In genomic region chr13:46052314-46053161, GRCh38 we compare ENCODE assay signal across 8 cellular contexts. TPM values are rescaled to one million over a fixed set of nuclear protein-coding genes. Genes with fewer than 3 reads are reported as not detected.
DNase-seq lines count a peak whose midpoint lies in the region; ATAC-seq and TF ChIP-seq lines count a peak whose summit lies in the region.

Gene ZC3H13, minus strand, starts transcription at chr13:46052746. Its CDS starts 7,239 bp downstream, at chr13:46045507.

- POLR2A ChIA-PET in WTC11 (lab: Charles Lee): no interaction called here

- CTCF ChIA-PET in WTC11 (lab: Charles Lee): interaction anchor here (0.5 to 1.0 kb wide), 4 partner anchors 22 to 236 kb away, joined by 3 to 4 read pairs (median 4); no protein-coding TSS in a partner anchor

- H3K36me3 Mint-ChIP-seq in WTC11 (no peaks in the 10 kb centered on the region; the same call in 1 of the 2 replicates), immature natural killer cell (no peaks in the 10 kb centered on the region)

- H3K27ac Mint-ChIP-seq in WTC11 (peak within 1 kb of the TSS; percentile 97), immature natural killer cell (peak within 1 kb of the TSS; percentile 96 to 98 (median 98))

- H3K4me3 Mint-ChIP-seq in WTC11: peak within 1 kb of the TSS; percentile 90
- peak within 1 kb of the TSS; percentile 93 to 99 (median 95) for H3K4me3 Mint-ChIP-seq in immature natural killer cell

- H3K4me3 ChIP-seq in AG09309 (ENCODE audit: control insufficient read depth, low read depth, low read length): peak within 1 kb of the TSS; percentile 89
- H3K4me3 ChIP-seq in cardiac fibroblast (replicated peaks in 1 of 2; ENCODE audit: low read depth in 2 of 2, low read length in 2 of 2): peak within 1 kb of the TSS; percentile 79 to 85

- ATAC-seq in GM18909 (IDR thresholded peaks at IDR 0.05; ENCODE audit: poor library complexity, unreplicated experiment): peak; percentile 99
- peak; percentile 100 for ATAC-seq in HG03175 (IDR thresholded peaks at IDR 0.05; ENCODE audit: unreplicated experiment)
- peak; percentile 99 for ATAC-seq in WTC11

- DNase-seq in AG09309 (ENCODE audit: low read depth) (peak; percentile 79), NCI-H226 (peak; percentile 94), WTC11 (ENCODE audit: low spot score) (peak; percentile 92), cardiac fibroblast (ENCODE audit: low read depth in 2 of 2) (peak; percentile 95 to 97), immature natural killer cell (peak; percentile 92), smooth muscle cell of the brain vasculature (ENCODE audit: low read depth, low spot score) (peak; percentile 81)

- H3K9me3 Mint-ChIP-seq in WTC11: no peaks in the 10 kb centered on the region
- H3K9me3 Mint-ChIP-seq in immature natural killer cell: peaks cover 0 to 2% (median 0%) of the 10 kb centered on the region in 6 donors

- H3K4me1 Mint-ChIP-seq in WTC11 (peaks cover 17% of the 10 kb centered on the region), immature natural killer cell (peaks cover 38 to 52% of the 10 kb centered on the region in 2 donors)

- H3K27me3 Mint-ChIP-seq in WTC11 (ENCODE audit: low read depth) (no peaks in the 10 kb centered on the region), immature natural killer cell (ENCODE audit: low read depth in 3 of 3) (peaks cover 12 to 19% (median 14%) of the 10 kb centered on the region in 3 donors)

- TF ChIP-seq CTCF in AG09309 (IDR thresholded peaks at IDR 0.05; ENCODE audit: control insufficient read depth, insufficient read depth, low read depth, low read length, missing control alignments): peak; percentile 27
- no peak for TF ChIP-seq CTCF in WTC11 (IDR thresholded peaks at IDR 0.05)
- TF ChIP-seq CTCF in cardiac fibroblast (IDR thresholded peaks at IDR 0.05; ENCODE audit: low read depth, low read length): peak; percentile 44

TF ChIP-seq in WTC11, 78 proteins besides CTCF, POLR2A, EP300 and RAD21:
- peak; percentile 48; the same call in 1 of the 2 replicates for TF ChIP-seq MAX (CRISPR knock-in tag; IDR thresholded peaks at IDR 0.05)
- peak; percentile 60 for TF ChIP-seq GABPB1 (CRISPR knock-in tag; IDR thresholded peaks at IDR 0.05)
- TF ChIP-seq SP1 (CRISPR knock-in tag; conservative IDR thresholded peaks at IDR 0.05): peak; percentile 78
- peak; percentile 83 for TF ChIP-seq FOXK1 (CRISPR knock-in tag; IDR thresholded peaks at IDR 0.05)
- peak; percentile 92; the same call in 1 of the 2 replicates for TF ChIP-seq CREM (CRISPR knock-in tag; IDR thresholded peaks at IDR 0.05)
- TF ChIP-seq KAT7 (CRISPR knock-in tag; IDR thresholded peaks at IDR 0.05; ENCODE audit: borderline replicate concordance): 0 out of 2 replicates have a peak, but pooled peaks have one; percentile 74
- no peak for TF ChIP-seq PREB (CRISPR knock-in tag; IDR thresholded peaks at IDR 0.05; ENCODE audit: borderline replicate concordance)
- TF ChIP-seq CREB1 (CRISPR knock-in tag; IDR thresholded peaks at IDR 0.05): peak; percentile 46; the same call in 1 of the 2 replicates
- no peak for TF ChIP-seq ZMAT4 (CRISPR knock-in tag; IDR thresholded peaks at IDR 0.05)
- TF ChIP-seq USF2 (CRISPR knock-in tag; IDR thresholded peaks at IDR 0.05): peak; percentile 12; the same call in 1 of the 2 replicates

RNA-seq across cellular contexts. Expression of gene ZC3H13, which starts in this region (rescaled TPM):
- 49.7 to 56.9 TPM (median 54.2 TPM) in 3 replicates for total RNA-seq in WTC11 (2021)
- polyA plus RNA-seq in immature natural killer cell: 10 to 100 TPM in 2 of 3 donors, 1 to 10 TPM in 1; 6.3 to 61.1 (median 30.8) TPM

Comparison
In these comparisons a context has a peak if more than half of its experiments do, and no peak if none do; other contexts are left out.
1. Peak in every context shown above with its lines: DNase-seq, ATAC-seq and H3K4me3 ChIP-seq.